ENCODE assay signal across 1 cellular context in genomic region chr16:16149710-16150116, GRCh38.
TF ChIP-seq lines count a peak whose summit lies in the region.

No MANE protein-coding gene starts in this region.

TF ChIP-seq in HepG2, 621 proteins besides CTCF, POLR2A, EP300 and RAD21 (continued from another document and continues in another):
- peak; percentile 34; the same call in 1 of the 2 replicates for TF ChIP-seq ATF2 (CRISPR knock-in tag; IDR thresholded peaks at IDR 0.05)
- peak; percentile 77 for TF ChIP-seq HDAC2 (CRISPR knock-in tag; IDR thresholded peaks at IDR 0.05)
- no peak for TF ChIP-seq ZNF577 (CRISPR knock-in tag; IDR thresholded peaks at IDR 0.05; ENCODE audit: borderline replicate concordance, low read depth)
- TF ChIP-seq, protein P1, sequence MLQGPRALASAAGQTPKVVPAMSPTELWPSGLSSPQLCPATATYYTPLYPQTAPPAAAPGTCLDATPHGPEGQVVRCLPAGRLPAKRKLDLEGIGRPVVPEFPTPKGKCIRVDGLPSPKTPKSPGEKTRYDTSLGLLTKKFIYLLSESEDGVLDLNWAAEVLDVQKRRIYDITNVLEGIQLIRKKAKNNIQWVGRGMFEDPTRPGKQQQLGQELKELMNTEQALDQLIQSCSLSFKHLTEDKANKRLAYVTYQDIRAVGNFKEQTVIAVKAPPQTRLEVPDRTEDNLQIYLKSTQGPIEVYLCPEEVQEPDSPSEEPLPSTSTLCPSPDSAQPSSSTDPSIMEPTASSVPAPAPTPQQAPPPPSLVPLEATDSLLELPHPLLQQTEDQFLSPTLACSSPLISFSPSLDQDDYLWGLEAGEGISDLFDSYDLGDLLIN (CRISPR knock-in tag; IDR thresholded peaks at IDR 0.05; ENCODE audit: borderline replicate concordance), result no peak
- TF ChIP-seq ZNF362 (CRISPR knock-in tag; IDR thresholded peaks at IDR 0.05; ENCODE audit: borderline replicate concordance), result no peak
- peak; percentile 92 for TF ChIP-seq MYC (CRISPR knock-in tag; IDR thresholded peaks at IDR 0.05; ENCODE audit: borderline replicate concordance)
- 0 out of 2 replicates have a peak, but pooled peaks have one; percentile 32 for TF ChIP-seq ZNF263 (CRISPR knock-in tag; IDR thresholded peaks at IDR 0.05)
- peak; percentile 96 for TF ChIP-seq BRCA1 (CRISPR knock-in tag; IDR thresholded peaks at IDR 0.05)
- no peak for TF ChIP-seq TAF1 (CRISPR knock-in tag; IDR thresholded peaks at IDR 0.05)
- TF ChIP-seq, protein P2, sequence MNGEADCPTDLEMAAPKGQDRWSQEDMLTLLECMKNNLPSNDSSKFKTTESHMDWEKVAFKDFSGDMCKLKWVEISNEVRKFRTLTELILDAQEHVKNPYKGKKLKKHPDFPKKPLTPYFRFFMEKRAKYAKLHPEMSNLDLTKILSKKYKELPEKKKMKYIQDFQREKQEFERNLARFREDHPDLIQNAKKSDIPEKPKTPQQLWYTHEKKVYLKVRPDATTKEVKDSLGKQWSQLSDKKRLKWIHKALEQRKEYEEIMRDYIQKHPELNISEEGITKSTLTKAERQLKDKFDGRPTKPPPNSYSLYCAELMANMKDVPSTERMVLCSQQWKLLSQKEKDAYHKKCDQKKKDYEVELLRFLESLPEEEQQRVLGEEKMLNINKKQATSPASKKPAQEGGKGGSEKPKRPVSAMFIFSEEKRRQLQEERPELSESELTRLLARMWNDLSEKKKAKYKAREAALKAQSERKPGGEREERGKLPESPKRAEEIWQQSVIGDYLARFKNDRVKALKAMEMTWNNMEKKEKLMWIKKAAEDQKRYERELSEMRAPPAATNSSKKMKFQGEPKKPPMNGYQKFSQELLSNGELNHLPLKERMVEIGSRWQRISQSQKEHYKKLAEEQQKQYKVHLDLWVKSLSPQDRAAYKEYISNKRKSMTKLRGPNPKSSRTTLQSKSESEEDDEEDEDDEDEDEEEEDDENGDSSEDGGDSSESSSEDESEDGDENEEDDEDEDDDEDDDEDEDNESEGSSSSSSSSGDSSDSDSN (CRISPR knock-in tag; IDR thresholded peaks at IDR 0.05), result 0 out of 2 replicates have a peak, but pooled peaks have one; percentile 39
- TF ChIP-seq THAP7 (CRISPR knock-in tag; IDR thresholded peaks at IDR 0.05), result no peak
- 0 out of 4 replicates have a peak, but pooled peaks of 1 of the 2 experiments have one; percentile 22 for TF ChIP-seq REST (IDR thresholded peaks at IDR 0.05; ENCODE audit: borderline replicate concordance in 1 of 2, low read depth in 1 of 2, low read length in 2 of 2)
- no peak for TF ChIP-seq FOXA1 (IDR thresholded peaks at IDR 0.05)
- TF ChIP-seq FOXA1 (CRISPR knock-in tag; IDR thresholded peaks at IDR 0.05), result peak; percentile 95
- no peak for TF ChIP-seq ZNF280B (CRISPR knock-in tag; IDR thresholded peaks at IDR 0.05; ENCODE audit: borderline replicate concordance)
- TF ChIP-seq ETV5 (CRISPR knock-in tag; IDR thresholded peaks at IDR 0.05; ENCODE audit: borderline replicate concordance), result peak; percentile 61; the same call in 1 of the 2 replicates
- no peak for TF ChIP-seq ZSCAN5A (CRISPR knock-in tag; IDR thresholded peaks at IDR 0.05; ENCODE audit: borderline replicate concordance)
- TF ChIP-seq NFKB2 (CRISPR knock-in tag; IDR thresholded peaks at IDR 0.05; ENCODE audit: borderline replicate concordance), result peak; percentile 86; the same call in 1 of the 2 replicates
- TF ChIP-seq ZNF564 (CRISPR knock-in tag; IDR thresholded peaks at IDR 0.05), result no peak
- TF ChIP-seq ERF (CRISPR knock-in tag; IDR thresholded peaks at IDR 0.05), result peak; percentile 69; the same call in 1 of the 2 replicates
- peak; percentile 84; the same call in 1 of the 2 replicates for TF ChIP-seq ZNF335 (CRISPR knock-in tag; IDR thresholded peaks at IDR 0.05)
- TF ChIP-seq, protein P3, sequence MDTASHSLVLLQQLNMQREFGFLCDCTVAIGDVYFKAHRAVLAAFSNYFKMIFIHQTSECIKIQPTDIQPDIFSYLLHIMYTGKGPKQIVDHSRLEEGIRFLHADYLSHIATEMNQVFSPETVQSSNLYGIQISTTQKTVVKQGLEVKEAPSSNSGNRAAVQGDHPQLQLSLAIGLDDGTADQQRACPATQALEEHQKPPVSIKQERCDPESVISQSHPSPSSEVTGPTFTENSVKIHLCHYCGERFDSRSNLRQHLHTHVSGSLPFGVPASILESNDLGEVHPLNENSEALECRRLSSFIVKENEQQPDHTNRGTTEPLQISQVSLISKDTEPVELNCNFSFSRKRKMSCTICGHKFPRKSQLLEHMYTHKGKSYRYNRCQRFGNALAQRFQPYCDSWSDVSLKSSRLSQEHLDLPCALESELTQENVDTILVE (CRISPR knock-in tag; IDR thresholded peaks at IDR 0.05), result 0 out of 2 replicates have a peak, but pooled peaks have one; percentile 37
- TF ChIP-seq, protein P4, sequence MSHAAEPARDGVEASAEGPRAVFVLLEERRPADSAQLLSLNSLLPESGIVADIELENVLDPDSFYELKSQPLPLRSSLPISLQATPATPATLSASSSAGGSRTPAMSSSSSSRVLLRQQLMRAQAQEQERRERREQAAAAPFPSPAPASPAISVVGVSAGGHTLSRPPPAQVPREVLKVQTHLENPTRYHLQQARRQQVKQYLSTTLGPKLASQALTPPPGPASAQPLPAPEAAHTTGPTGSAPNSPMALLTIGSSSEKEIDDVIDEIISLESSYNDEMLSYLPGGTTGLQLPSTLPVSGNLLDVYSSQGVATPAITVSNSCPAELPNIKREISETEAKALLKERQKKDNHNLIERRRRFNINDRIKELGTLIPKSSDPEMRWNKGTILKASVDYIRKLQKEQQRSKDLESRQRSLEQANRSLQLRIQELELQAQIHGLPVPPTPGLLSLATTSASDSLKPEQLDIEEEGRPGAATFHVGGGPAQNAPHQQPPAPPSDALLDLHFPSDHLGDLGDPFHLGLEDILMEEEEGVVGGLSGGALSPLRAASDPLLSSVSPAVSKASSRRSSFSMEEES (CRISPR knock-in tag; IDR thresholded peaks at IDR 0.05), result peak; percentile 25; the same call in 1 of the 2 replicates
- TF ChIP-seq, protein P5, sequence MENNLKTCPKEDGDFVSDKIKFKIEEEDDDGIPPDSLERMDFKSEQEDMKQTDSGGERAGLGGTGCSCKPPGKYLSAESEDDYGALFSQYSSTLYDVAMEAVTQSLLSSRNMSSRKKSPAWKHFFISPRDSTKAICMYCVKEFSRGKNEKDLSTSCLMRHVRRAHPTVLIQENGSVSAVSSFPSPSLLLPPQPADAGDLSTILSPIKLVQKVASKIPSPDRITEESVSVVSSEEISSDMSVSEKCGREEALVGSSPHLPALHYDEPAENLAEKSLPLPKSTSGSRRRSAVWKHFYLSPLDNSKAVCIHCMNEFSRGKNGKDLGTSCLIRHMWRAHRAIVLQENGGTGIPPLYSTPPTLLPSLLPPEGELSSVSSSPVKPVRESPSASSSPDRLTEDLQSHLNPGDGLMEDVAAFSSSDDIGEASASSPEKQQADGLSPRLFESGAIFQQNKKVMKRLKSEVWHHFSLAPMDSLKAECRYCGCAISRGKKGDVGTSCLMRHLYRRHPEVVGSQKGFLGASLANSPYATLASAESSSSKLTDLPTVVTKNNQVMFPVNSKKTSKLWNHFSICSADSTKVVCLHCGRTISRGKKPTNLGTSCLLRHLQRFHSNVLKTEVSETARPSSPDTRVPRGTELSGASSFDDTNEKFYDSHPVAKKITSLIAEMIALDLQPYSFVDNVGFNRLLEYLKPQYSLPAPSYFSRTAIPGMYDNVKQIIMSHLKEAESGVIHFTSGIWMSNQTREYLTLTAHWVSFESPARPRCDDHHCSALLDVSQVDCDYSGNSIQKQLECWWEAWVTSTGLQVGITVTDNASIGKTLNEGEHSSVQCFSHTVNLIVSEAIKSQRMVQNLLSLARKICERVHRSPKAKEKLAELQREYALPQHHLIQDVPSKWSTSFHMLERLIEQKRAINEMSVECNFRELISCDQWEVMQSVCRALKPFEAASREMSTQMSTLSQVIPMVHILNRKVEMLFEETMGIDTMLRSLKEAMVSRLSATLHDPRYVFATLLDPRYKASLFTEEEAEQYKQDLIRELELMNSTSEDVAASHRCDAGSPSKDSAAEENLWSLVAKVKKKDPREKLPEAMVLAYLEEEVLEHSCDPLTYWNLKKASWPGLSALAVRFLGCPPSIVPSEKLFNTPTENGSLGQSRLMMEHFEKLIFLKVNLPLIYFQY (CRISPR knock-in tag; IDR thresholded peaks at IDR 0.05; ENCODE audit: borderline replicate concordance), result peak; percentile 83; the same call in 1 of the 2 replicates
- TF ChIP-seq, protein P6, sequence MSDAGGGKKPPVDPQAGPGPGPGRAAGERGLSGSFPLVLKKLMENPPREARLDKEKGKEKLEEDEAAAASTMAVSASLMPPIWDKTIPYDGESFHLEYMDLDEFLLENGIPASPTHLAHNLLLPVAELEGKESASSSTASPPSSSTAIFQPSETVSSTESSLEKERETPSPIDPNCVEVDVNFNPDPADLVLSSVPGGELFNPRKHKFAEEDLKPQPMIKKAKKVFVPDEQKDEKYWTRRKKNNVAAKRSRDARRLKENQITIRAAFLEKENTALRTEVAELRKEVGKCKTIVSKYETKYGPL (CRISPR knock-in tag; IDR thresholded peaks at IDR 0.05), result no peak
- 0 out of 2 replicates have a peak, but pooled peaks have one; percentile 18 for TF ChIP-seq PPARG (CRISPR knock-in tag; conservative IDR thresholded peaks at IDR 0.05)
